18 cellular contexts compared by ENCODE assay signal in the genomic region with DNA sequence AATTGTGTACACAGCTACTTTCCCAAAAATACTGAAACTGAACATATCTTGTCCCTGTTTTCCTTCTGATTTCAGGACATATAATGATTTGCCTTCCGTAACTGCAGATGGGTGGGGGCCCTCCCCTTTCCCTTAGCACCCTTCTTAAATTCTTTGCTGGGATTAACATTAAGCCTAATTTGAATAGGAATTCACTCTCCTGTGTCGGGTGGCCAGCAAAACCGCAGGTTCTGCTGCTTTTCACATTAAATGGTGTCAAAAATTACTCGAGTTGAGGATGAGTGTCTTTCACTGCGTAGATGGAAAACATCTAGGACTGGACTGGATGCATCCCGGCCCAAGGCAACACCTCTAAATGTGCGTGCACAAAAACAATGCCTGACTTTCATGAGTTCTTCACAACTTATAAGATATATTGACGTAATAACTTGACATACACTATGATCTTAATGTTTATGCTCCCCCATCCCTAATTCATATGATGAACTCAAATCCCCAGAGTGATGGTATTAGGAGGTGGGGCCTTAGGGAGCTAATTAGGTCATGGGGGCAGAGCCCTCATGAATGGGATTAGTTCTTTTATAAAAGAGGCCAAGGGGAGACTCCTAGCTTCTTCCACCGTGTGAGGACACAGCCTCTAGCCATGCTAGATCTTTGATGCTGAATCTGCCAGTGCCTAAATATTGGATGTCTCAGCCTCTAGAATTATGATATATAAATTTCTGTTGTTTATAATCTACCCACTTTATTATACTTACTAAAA.
A peak's percentile ranks its signal among the peaks of the same experiment; 100 is the strongest.
DNase-seq lines count a peak whose midpoint lies in the region; ATAC-seq and TF ChIP-seq lines count a peak whose summit lies in the region.
"Had no signal": no experiment of that assay in that cellular context is flagged by ENCODE, and none has a peak within 500 bp of the region (broad histone marks: within the 10 kb centered on the region; RNA-seq: fewer than 3 reads in every experiment).

No MANE protein-coding gene starts in this region.

- POLR2A ChIA-PET in A673 (lab: Charles Lee; ENCODE audit: low non-redundant PET), result no interaction called here

- no peak overlapping the region for H4K5ac ChIP-seq in mesendoderm (ENCODE audit: low read length)

- no peak overlapping the region for H3K23ac ChIP-seq in mesendoderm (ENCODE audit: low read length)

- H3K56ac ChIP-seq in mesendoderm (ENCODE audit: low read length), result no peak overlapping the region

- ATAC-seq in HG03378 (IDR thresholded peaks at IDR 0.05; ENCODE audit: unreplicated experiment), result no peak
- ATAC-seq: A549, PC-3 had no signal

- H3K27ac ChIP-seq in A673 (ENCODE audit: low read depth, low read length, poor library complexity, severe bottlenecking), result peak overlapping the region; percentile 13
- H3K27ac ChIP-seq in HUES48 (ENCODE audit: low read depth, low read length), result peak overlapping the region; percentile 63
- H3K27ac ChIP-seq in mesendoderm (ENCODE audit: low read depth, low read length), result no peak overlapping the region
- H3K27ac ChIP-seq in caudate nucleus (ENCODE audit: low read depth, low read length), result no peak overlapping the region
- H3K27ac ChIP-seq: A549 had no signal

- H2BK120ac ChIP-seq in mesendoderm (ENCODE audit: low read depth, low read length), result no peak overlapping the region

- BruUV-seq in A673 (replicated peaks; lab: Mats Ljungman, UMichigan), result no TSS peak

- H3K4me3 Mint-ChIP-seq in mesothelial cell of epicardium, result no peak overlapping the region
- H3K4me3 Mint-ChIP-seq: CD14-positive monocyte had no signal

- H3K4me3 ChIP-seq in A673 (ENCODE audit: low read depth, low read length, poor library complexity, severe bottlenecking) (no peak overlapping the region), HUES48 (ENCODE audit: low read depth, low read length) (peak overlapping the region; percentile 7; the same call in 1 of the 2 replicates), mesendoderm (ENCODE audit: low read length) (no peak overlapping the region)
- H3K4me3 ChIP-seq: A549 had no signal

- intact Hi-C loops in A673 (cut with micrococcal nuclease; ENCODE audit: unreplicated experiment), result no loop called here

- H2BK15ac ChIP-seq in mesendoderm (replicated peaks; ENCODE audit: low read depth), result no peak overlapping the region

- H3K79me1 ChIP-seq in mesendoderm (ENCODE audit: low read length), result no peaks in the 10 kb centered on the region

- CTCF ChIA-PET in A673 (lab: Charles Lee), result no interaction called here

- H3K27me3 Mint-ChIP-seq in mesothelial cell of epicardium (ENCODE audit: low read depth), result no peaks in the 10 kb centered on the region

- H3K4me2 ChIP-seq in mesendoderm (ENCODE audit: low read length), result no peak overlapping the region
- H3K4me2 ChIP-seq: A549 had no signal

- H3K27me3 ChIP-seq in A673 (replicated peaks; ENCODE audit: insufficient read depth, low read depth, low read length, poor library complexity), result no peaks in the 10 kb centered on the region
- no peaks in the 10 kb centered on the region for H3K27me3 ChIP-seq in HUES48 (ENCODE audit: control insufficient read depth, insufficient read depth, low read length)
- no peaks in the 10 kb centered on the region for H3K27me3 ChIP-seq in mesendoderm (ENCODE audit: insufficient read depth, low read length, poor library complexity)

- H3K36me3 ChIP-seq in A673 (ENCODE audit: insufficient read depth, low read length, poor library complexity, severe bottlenecking) (no peaks in the 10 kb centered on the region), HUES48 (ENCODE audit: control insufficient read depth, insufficient read depth, low read length) (no peaks in the 10 kb centered on the region), mesendoderm (ENCODE audit: control insufficient read depth, insufficient read depth, low read length) (no peaks in the 10 kb centered on the region)

- no CpG with 5 or more reads among the region's 9 CpGs for WGBS in mesendoderm (ENCODE audit: extremely low coverage, insufficient coverage, low lambda C conversion rate)

- H3K9me3 Mint-ChIP-seq in mesothelial cell of epicardium, result no peaks in the 10 kb centered on the region

- TF ChIP-seq CTCF in A673 (conservative IDR thresholded peaks at IDR 0.05; ENCODE audit: low read depth, low read length), result no peak
- TF ChIP-seq CTCF in mesothelial cell of epicardium (IDR thresholded peaks at IDR 0.05; ENCODE audit: unreplicated experiment), result no peak

- no peak overlapping the region for H3K4ac ChIP-seq in mesendoderm (ENCODE audit: low read depth, low read length)

- H3K9ac ChIP-seq in HUES48 (ENCODE audit: low read depth, low read length), result no peak overlapping the region
- no peak overlapping the region for H3K9ac ChIP-seq in mesendoderm (ENCODE audit: low read length)

- H4K8ac ChIP-seq in mesendoderm (ENCODE audit: low read depth, low read length), result no peak overlapping the region

- no peaks in the 10 kb centered on the region for H3K36me3 Mint-ChIP-seq in mesothelial cell of epicardium
- H3K36me3 Mint-ChIP-seq: CD14-positive monocyte had no signal

- no peaks in the 10 kb centered on the region for H3K79me2 ChIP-seq in mesendoderm (ENCODE audit: control insufficient read depth, insufficient read depth, low read length)

- H3K9me3 ChIP-seq in A673 (ENCODE audit: low read depth, low read length, poor library complexity, severe bottlenecking) (no peaks in the 10 kb centered on the region), HUES48 (ENCODE audit: control insufficient read depth, insufficient read depth, low read length) (no peaks in the 10 kb centered on the region)
- H3K9me3 ChIP-seq: A549, Caco-2 had no signal

- no peak overlapping the region for H2AK5ac ChIP-seq in mesendoderm (ENCODE audit: low read length)

- peak; percentile 37 for DNase-seq in A673 (ENCODE audit: low spot score)
- DNase-seq in astrocyte of the hippocampus (ENCODE audit: low read depth, low spot score), result peak; percentile 41
- DNase-seq in mesendoderm, result peak; percentile 51
- no peak for DNase-seq in pons (ENCODE audit: low spot score)
- DNase-seq in caudate nucleus (lab: John Stamatoyannopoulos, UW), result no peak
- DNase-seq in mesothelial cell of epicardium (ENCODE audit: low spot score in 2 of 2, unreplicated experiment in 2 of 2), result no peak
- DNase-seq: Caco-2, DND-41, GDM1, MV-4-11, NCI-H1436, NCI-H2029 treated with DMSO at 0.1 percent for 48 hours, NCI-H510A treated with DMSO at 0.1 percent for 48 hours, PC-3 had no signal

- no peak overlapping the region for H3K27ac Mint-ChIP-seq in mesothelial cell of epicardium
- H3K27ac Mint-ChIP-seq: CD14-positive monocyte had no signal

- H3K18ac ChIP-seq in mesendoderm (ENCODE audit: low read length), result no peak overlapping the region

- peaks cover 14% of the 10 kb centered on the region for H3K4me1 ChIP-seq in A673 (ENCODE audit: insufficient read depth, low read length, poor library complexity, severe bottlenecking)
- peaks cover 23% of the 10 kb centered on the region for H3K4me1 ChIP-seq in HUES48 (ENCODE audit: control insufficient read depth, insufficient read depth, low read length)
- H3K4me1 ChIP-seq in mesendoderm (ENCODE audit: control insufficient read depth, low read depth, low read length), result no peaks in the 10 kb centered on the region
- H3K4me1 ChIP-seq: A549, Caco-2 had no signal

- H3K4me1 Mint-ChIP-seq in mesothelial cell of epicardium, result peaks cover 16% of the 10 kb centered on the region
- H3K4me1 Mint-ChIP-seq: CD14-positive monocyte had no signal

- H2BK5ac ChIP-seq in mesendoderm (ENCODE audit: low read length), result no peak overlapping the region

Comparison
In these comparisons a context has a peak if more than half of its experiments do, and no peak if none do; other contexts are left out.
1. DNase-seq: peak in A673 (single experiment), astrocyte of the hippocampus (single experiment) and mesendoderm (single experiment); none in pons (single experiment), caudate nucleus (0 of 61) and mesothelial cell of epicardium (0 of 2).
2. H3K27ac ChIP-seq: peak in A673 (single experiment) and HUES48 (single experiment); none in mesendoderm (single experiment) and caudate nucleus (single experiment).